In genomic region chr10:43131906-43132305, GRCh38 we compare ENCODE assay signal across 16 cellular contexts. TPM values are rescaled to one million over a fixed set of nuclear protein-coding genes. Genes with fewer than 3 reads are reported as not detected.
"Had no signal": no experiment of that assay in that cellular context is flagged by ENCODE, and none has a peak within 500 bp of the region (broad histone marks: within the 10 kb centered on the region; RNA-seq: fewer than 3 reads in every experiment).

No MANE protein-coding gene starts in this region.

- H3K4me1 ChIP-seq: prostate gland had no signal

- H3K27ac Mint-ChIP-seq: activated naive CD4-positive, alpha-beta T cell treated with anti-CD3 and anti-CD28 coated beads, Interleukin-2, amount 50 U/mL, for 72 hours; stimulated activated naive CD8-positive, alpha-beta T cell treated with anti-CD3 and anti-CD28 coated beads, Interleukin-15, Interleukin-2, amounts not matched to agents 100 ng/mL and 50 ng/mL, for 24 hours had no signal

- FAIRE-seq: keratinocyte had no signal

- H3K4me3 ChIP-seq: ascending aorta, coronary artery, heart left ventricle, ovary, prostate gland, SJSA1, thyroid gland had no signal

- ATAC-seq: activated naive CD4-positive, alpha-beta T cell treated with anti-CD3 and anti-CD28 coated beads, Interleukin-2, amount 50 U/mL, for 72 hours; heart left ventricle; left lobe of liver; naive thymus-derived CD4-positive, alpha-beta T cell had no signal

- H3K27me3 Mint-ChIP-seq: central memory CD8-positive, alpha-beta T cell; naive thymus-derived CD4-positive, alpha-beta T cell; stimulated activated naive CD8-positive, alpha-beta T cell treated with anti-CD3 and anti-CD28 coated beads, Interleukin-15, Interleukin-2, amounts not matched to agents 100 ng/mL and 50 ng/mL, for 24 hours had no signal

- DNase-seq: activated CD4-positive, alpha-beta T cell treated with anti-CD3 and anti-CD28 coated beads for 48 hours; ovary; stimulated activated CD4-positive, alpha-beta T cell treated with anti-CD3 and anti-CD28 coated beads, Interleukin-4, amount 100 ng/mL, for 4 hours; substantia nigra; thyroid gland had no signal

- H3K9me3 Mint-ChIP-seq: activated naive CD4-positive, alpha-beta T cell treated with anti-CD3 and anti-CD28 coated beads, Interleukin-2, amount 50 U/mL, for 72 hours; central memory CD8-positive, alpha-beta T cell; naive thymus-derived CD4-positive, alpha-beta T cell; stimulated activated naive CD8-positive, alpha-beta T cell treated with anti-CD3 and anti-CD28 coated beads, Interleukin-15, Interleukin-2, amounts not matched to agents 100 ng/mL and 50 ng/mL, for 24 hours had no signal

- H3K4me3 Mint-ChIP-seq: central memory CD8-positive, alpha-beta T cell; naive thymus-derived CD4-positive, alpha-beta T cell; stimulated activated naive CD8-positive, alpha-beta T cell treated with anti-CD3 and anti-CD28 coated beads, Interleukin-15, Interleukin-2, amounts not matched to agents 100 ng/mL and 50 ng/mL, for 24 hours had no signal

- H3K36me3 ChIP-seq: ascending aorta, heart left ventricle, ovary, prostate gland, SJSA1, thyroid gland had no signal

- H3K27ac ChIP-seq: ascending aorta, coronary artery, heart left ventricle, ovary, prostate gland, SJSA1, thyroid gland had no signal

- H3K9me3 ChIP-seq: ascending aorta, heart left ventricle, ovary, prostate gland, SJSA1, thyroid gland had no signal

- H3K27me3 ChIP-seq: ascending aorta, heart left ventricle, ovary, thyroid gland had no signal

RNA-seq across cellular contexts. Expression of gene RET, which starts 55.0 kb away (rescaled TPM):
- total RNA-seq: ascending aorta, SJSA1 had no signal
- polyA plus RNA-seq: naive thymus-derived CD4-positive, alpha-beta T cell had no signal
